Comparison of ENCODE assay signal across 8 cellular contexts in genomic region chr20:53660078-53660909, GRCh38.
DNase-seq lines count a peak whose midpoint lies in the region; ATAC-seq, FAIRE-seq and TF ChIP-seq lines count a peak whose summit lies in the region.

No MANE protein-coding gene starts in this region.

- 11% methylated on average over 38 of the region's 38 CpGs for WGBS in heart right ventricle, 2 donors

- H3K36me3 ChIP-seq in heart right ventricle: no peaks in the 10 kb centered on the region
- H3K36me3 ChIP-seq in skeletal muscle satellite cell (ENCODE audit: insufficient read depth, low read length): no peaks in the 10 kb centered on the region

- ATAC-seq in heart right ventricle (peak in 7 of 8 donors; percentile 42 to 81 (median 62)), GM19463 (IDR thresholded peaks at IDR 0.05; ENCODE audit: unreplicated experiment) (no peak)

- peak overlapping the region; percentile 61 for H3K4me2 ChIP-seq in skeletal muscle satellite cell (ENCODE audit: low read length)

- DNase-seq in HFF-Myc (ENCODE audit: extremely low read depth, low read depth) (no peak), activated T-cell treated with anti-CD3 and anti-CD28 coated beads for 48 hours (ENCODE audit: low read depth) (peak; percentile 34), heart right ventricle (peak; percentile 22 to 36), Kasumi-1 (lab: John Stamatoyannopoulos, UW) (no peak), H54 (ENCODE audit: insufficient read length, low spot score) (no peak), epidermal melanocyte (ENCODE audit: insufficient read length, low spot score) (no peak)

- H3K27me3 ChIP-seq in heart right ventricle (no peaks in the 10 kb centered on the region), skeletal muscle satellite cell (ENCODE audit: control insufficient read depth, insufficient read depth, low read length) (no peaks in the 10 kb centered on the region)

- peaks cover 0 to 64% (median 28%) of the 10 kb centered on the region in 9 donors for H3K4me1 ChIP-seq in heart right ventricle
- peaks cover 37% of the 10 kb centered on the region for H3K4me1 ChIP-seq in skeletal muscle satellite cell (ENCODE audit: control insufficient read depth, insufficient read depth, low read length)

- no peak for TF ChIP-seq POLR2A in H54 (IDR thresholded peaks at IDR 0.05; ENCODE audit: low read depth, low read length)

- H3K9me3 ChIP-seq in heart right ventricle (no peaks in the 10 kb centered on the region), skeletal muscle satellite cell (replicated peaks; ENCODE audit: low read length) (no peaks in the 10 kb centered on the region)

- no peak for FAIRE-seq in H54 (lab: Jason Lieb, UNC)

- peak overlapping the region; percentile 23 to 85 (median 58) for H3K27ac ChIP-seq in heart right ventricle

- intact Hi-C loops in heart right ventricle (cut with DNase I): no loop called here

- H3K9ac ChIP-seq in skeletal muscle satellite cell (ENCODE audit: low read depth, low read length): peak overlapping the region; percentile 57

- TF ChIP-seq CTCF in HFF-Myc (IDR thresholded peaks at IDR 0.05; ENCODE audit: low read depth, low read length, missing control alignments) (no peak), heart right ventricle (IDR thresholded peaks at IDR 0.05) (no peak)

- H3K4me3 ChIP-seq in HFF-Myc (replicated peaks; ENCODE audit: low read depth, low read length) (peak overlapping the region; percentile 11; the same call in 1 of the 2 replicates), heart right ventricle (peak overlapping the region in 9 of 10 donors; percentile 28 to 56 (median 54)), skeletal muscle satellite cell (ENCODE audit: low read length) (peak overlapping the region; percentile 63)

Comparison
In these comparisons a context has a peak if more than half of its experiments do, and no peak if none do; other contexts are left out.
1. DNase-seq: peak in activated T-cell treated with anti-CD3 and anti-CD28 coated beads for 48 hours (single experiment) and heart right ventricle (2 of 2); none in HFF-Myc (single experiment), Kasumi-1 (0 of 2), H54 (single experiment) and epidermal melanocyte (single experiment).
2. H3K4me3 ChIP-seq: peak in every context shown above with its lines; median percentile 63 in skeletal muscle satellite cell; 54 in heart right ventricle; 11 in HFF-Myc.